In genomic region chr12:97275261-97276197, GRCh38 we compare ENCODE assay signal across 11 cellular contexts.
DNase-seq lines count a peak whose midpoint lies in the region; ATAC-seq and TF ChIP-seq lines count a peak whose summit lies in the region.
"Had no signal": no experiment of that assay in that cellular context is flagged by ENCODE, and none has a peak within 500 bp of the region (broad histone marks: within the 10 kb centered on the region; RNA-seq: fewer than 3 reads in every experiment).

No MANE protein-coding gene starts in this region.

- H3K4me3 Mint-ChIP-seq in glutamatergic neuron (ENCODE audit: unreplicated experiment): peak overlapping the region; percentile 27
- H3K4me3 Mint-ChIP-seq: activated T-helper 17 cell treated with anti-CD3 and anti-CD28 coated beads, Interleukin-2, amount 50 U/mL, for 72 hours had no signal

- H3K9ac ChIP-seq in neural cell (ENCODE audit: low read length): peak overlapping the region; percentile 34

- TF ChIP-seq RAD21 in neural cell (conservative IDR thresholded peaks at IDR 0.05): no peak

- peaks cover 16% of the 10 kb centered on the region for H3F3A ChIP-seq in neural cell (ENCODE audit: insufficient read depth, low read length, poor library complexity, severe bottlenecking)

- H3K36me3 Mint-ChIP-seq in glutamatergic neuron (ENCODE audit: unreplicated experiment): peaks cover 7% of the 10 kb centered on the region

- DNase-seq in C1 segment of cervical spinal cord (lab: John Stamatoyannopoulos, UW) (peak in 13 of 14 donors; percentile 14 to 79 (median 57)), NCI-H2227 treated with DMSO at 0.1 percent for 48 hours (lab: John Stamatoyannopoulos, UW) (peak; percentile 44), glutamatergic neuron (peak; percentile 19), NCI-H1694 (lab: John Stamatoyannopoulos, UW) (no peak), Kasumi-1 (lab: John Stamatoyannopoulos, UW) (no peak)
- DNase-seq: ACHN had no signal

- H3K36me3 ChIP-seq in neural cell (ENCODE audit: insufficient read depth, low read length): no peaks in the 10 kb centered on the region

- peak overlapping the region; percentile 73 for H3K4me2 ChIP-seq in neural cell (ENCODE audit: low read length)

- ATAC-seq in GM19324 (IDR thresholded peaks at IDR 0.05; ENCODE audit: low FRiP score, unreplicated experiment) (no peak), HG02759 (IDR thresholded peaks at IDR 0.05; ENCODE audit: unreplicated experiment) (no peak)
- ATAC-seq: activated T-helper 17 cell treated with anti-CD3 and anti-CD28 coated beads, Interleukin-2, amount 50 U/mL, for 72 hours; Right ventricle myocardium inferior had no signal

- H3K9me3 Mint-ChIP-seq in glutamatergic neuron (ENCODE audit: unreplicated experiment): no peaks in the 10 kb centered on the region
- H3K9me3 Mint-ChIP-seq: activated T-helper 17 cell treated with anti-CD3 and anti-CD28 coated beads, Interleukin-2, amount 50 U/mL, for 72 hours had no signal

- peak overlapping the region; percentile 56 for H3K27ac ChIP-seq in neural cell (ENCODE audit: low read length)

- H3K4me1 Mint-ChIP-seq in glutamatergic neuron (ENCODE audit: low read depth, unreplicated experiment): peaks cover 19% of the 10 kb centered on the region
- H3K4me1 Mint-ChIP-seq: activated T-helper 17 cell treated with anti-CD3 and anti-CD28 coated beads, Interleukin-2, amount 50 U/mL, for 72 hours had no signal

- H3K9me3 ChIP-seq in neural cell (ENCODE audit: low read length): no peaks in the 10 kb centered on the region

- no peaks in the 10 kb centered on the region for H3K9me2 ChIP-seq in neural cell (ENCODE audit: insufficient read depth, low read length)

- H2AFZ ChIP-seq in neural cell (ENCODE audit: low read depth, low read length): no peak overlapping the region

- H3K27ac Mint-ChIP-seq in glutamatergic neuron (ENCODE audit: unreplicated experiment): peak overlapping the region; percentile 29
- H3K27ac Mint-ChIP-seq: activated T-helper 17 cell treated with anti-CD3 and anti-CD28 coated beads, Interleukin-2, amount 50 U/mL, for 72 hours had no signal

- H3K4me3 ChIP-seq in neural cell (ENCODE audit: low read length): peak overlapping the region; percentile 57

- no peak for TF ChIP-seq EP300 in neural cell (conservative IDR thresholded peaks at IDR 0.05; ENCODE audit: poor library complexity, severe bottlenecking)

- peaks cover 6% of the 10 kb centered on the region for H3K27me3 Mint-ChIP-seq in glutamatergic neuron (ENCODE audit: unreplicated experiment)

- no peaks in the 10 kb centered on the region for H3K27me3 ChIP-seq in neural cell (ENCODE audit: insufficient read depth, low read depth, low read length)

- no peaks in the 10 kb centered on the region for H3K79me2 ChIP-seq in neural cell (replicated peaks; ENCODE audit: insufficient read depth, low read length)

- TF ChIP-seq CTCF in glutamatergic neuron (IDR thresholded peaks at IDR 0.05; ENCODE audit: partially characterized antibody, unreplicated experiment) (no peak), neural cell (IDR thresholded peaks at IDR 0.05; ENCODE audit: poor library complexity, severe bottlenecking) (peak; percentile 38)

- no peaks in the 10 kb centered on the region for H4K20me1 ChIP-seq in neural cell (ENCODE audit: insufficient read depth)

TF ChIP-seq in neural cell, 6 proteins besides CTCF, POLR2A, EP300 and RAD21:
- TF ChIP-seq MXI1 (conservative IDR thresholded peaks at IDR 0.05; ENCODE audit: poor library complexity, severe bottlenecking) (no peak), POLR2AphosphoS5 (IDR thresholded peaks at IDR 0.05) (peak; percentile 28), TAF1 (IDR thresholded peaks at IDR 0.05; ENCODE audit: low read depth) (peak; percentile 43), EZH2 (IDR thresholded peaks at IDR 0.05; ENCODE audit: borderline replicate concordance, insufficient read depth, low read length, poor library complexity, severe bottlenecking) (no peak), SMC3 (conservative IDR thresholded peaks at IDR 0.05; ENCODE audit: poor library complexity) (peak; percentile 13)
- TF ChIP-seq, protein P1, sequence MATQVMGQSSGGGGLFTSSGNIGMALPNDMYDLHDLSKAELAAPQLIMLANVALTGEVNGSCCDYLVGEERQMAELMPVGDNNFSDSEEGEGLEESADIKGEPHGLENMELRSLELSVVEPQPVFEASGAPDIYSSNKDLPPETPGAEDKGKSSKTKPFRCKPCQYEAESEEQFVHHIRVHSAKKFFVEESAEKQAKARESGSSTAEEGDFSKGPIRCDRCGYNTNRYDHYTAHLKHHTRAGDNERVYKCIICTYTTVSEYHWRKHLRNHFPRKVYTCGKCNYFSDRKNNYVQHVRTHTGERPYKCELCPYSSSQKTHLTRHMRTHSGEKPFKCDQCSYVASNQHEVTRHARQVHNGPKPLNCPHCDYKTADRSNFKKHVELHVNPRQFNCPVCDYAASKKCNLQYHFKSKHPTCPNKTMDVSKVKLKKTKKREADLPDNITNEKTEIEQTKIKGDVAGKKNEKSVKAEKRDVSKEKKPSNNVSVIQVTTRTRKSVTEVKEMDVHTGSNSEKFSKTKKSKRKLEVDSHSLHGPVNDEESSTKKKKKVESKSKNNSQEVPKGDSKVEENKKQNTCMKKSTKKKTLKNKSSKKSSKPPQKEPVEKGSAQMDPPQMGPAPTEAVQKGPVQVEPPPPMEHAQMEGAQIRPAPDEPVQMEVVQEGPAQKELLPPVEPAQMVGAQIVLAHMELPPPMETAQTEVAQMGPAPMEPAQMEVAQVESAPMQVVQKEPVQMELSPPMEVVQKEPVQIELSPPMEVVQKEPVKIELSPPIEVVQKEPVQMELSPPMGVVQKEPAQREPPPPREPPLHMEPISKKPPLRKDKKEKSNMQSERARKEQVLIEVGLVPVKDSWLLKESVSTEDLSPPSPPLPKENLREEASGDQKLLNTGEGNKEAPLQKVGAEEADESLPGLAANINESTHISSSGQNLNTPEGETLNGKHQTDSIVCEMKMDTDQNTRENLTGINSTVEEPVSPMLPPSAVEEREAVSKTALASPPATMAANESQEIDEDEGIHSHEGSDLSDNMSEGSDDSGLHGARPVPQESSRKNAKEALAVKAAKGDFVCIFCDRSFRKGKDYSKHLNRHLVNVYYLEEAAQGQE (IDR thresholded peaks at IDR 0.05; ENCODE audit: borderline replicate concordance): no peak
TF ChIP-seq in neural cell: peak in this region for 3.

Comparison
In these comparisons a context has a peak if more than half of its experiments do, and no peak if none do; other contexts are left out.
1. DNase-seq: peak in C1 segment of cervical spinal cord (13 of 14), NCI-H2227 treated with DMSO at 0.1 percent for 48 hours (single experiment) and glutamatergic neuron (single experiment); none in NCI-H1694 (single experiment) and Kasumi-1 (0 of 2).